In the genomic region with DNA sequence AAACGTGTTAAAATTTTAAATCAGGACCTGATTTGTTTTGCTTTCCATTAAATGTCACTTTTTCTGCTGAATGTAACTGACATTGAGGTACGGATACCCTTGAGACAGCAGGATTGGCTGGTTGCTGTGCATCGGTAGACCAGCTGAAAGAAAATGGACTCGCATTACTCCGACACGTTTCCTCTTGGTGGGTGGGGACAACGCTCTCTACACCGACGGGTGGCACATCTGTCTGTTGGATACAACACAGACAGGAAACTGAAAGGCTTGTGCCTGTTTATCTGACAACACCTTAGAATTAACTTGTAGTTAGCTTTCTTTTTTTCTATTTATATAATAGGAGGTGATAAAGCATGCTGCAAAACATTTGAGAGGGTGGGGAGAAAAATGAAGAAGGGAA, we compare ENCODE assay signal across 1 cellular context.
TF ChIP-seq lines count a peak whose summit lies in the region.

No MANE protein-coding gene starts in this region.

TF ChIP-seq in K562, 482 proteins besides CTCF, POLR2A, EP300 and RAD21 (continues in another document):
- TF ChIP-seq HMG20A (CRISPR knock-in tag; conservative IDR thresholded peaks at IDR 0.05) (no peak), ZNF217 (CRISPR knock-in tag; IDR thresholded peaks at IDR 0.05) (no peak), ZNF274 (IDR thresholded peaks at IDR 0.05; ENCODE audit: borderline replicate concordance, low read depth, low read length) (no peak), MAZ (CRISPR knock-in tag; conservative IDR thresholded peaks at IDR 0.05 in 1 of 2, IDR thresholded peaks at IDR 0.05 in 1 of 2) (no peak), CBX2 (IDR thresholded peaks at IDR 0.05; ENCODE audit: insufficient read depth, low read length, poor library complexity, severe bottlenecking) (no peak), PHF20 (IDR thresholded peaks at IDR 0.05; ENCODE audit: partially characterized antibody) (no peak), MTF1 (CRISPR knock-in tag; IDR thresholded peaks at IDR 0.05; ENCODE audit: borderline replicate concordance) (no peak), NFXL1 (CRISPR knock-in tag; IDR thresholded peaks at IDR 0.05) (no peak), BHLHE40 (IDR thresholded peaks at IDR 0.05; ENCODE audit: low read length) (0 out of 2 replicates have a peak, but pooled peaks have one; percentile 12), TRIM24 (IDR thresholded peaks at IDR 0.05) (no peak), MYC (IDR thresholded peaks at IDR 0.05; ENCODE audit: low read depth, low read length) (0 out of 2 replicates have a peak, but pooled peaks have one; percentile 36), MYC (CRISPR knock-in tag; IDR thresholded peaks at IDR 0.05; ENCODE audit: borderline replicate concordance, low read depth) (0 out of 2 replicates have a peak, but pooled peaks have one; percentile 18), GATAD2B (IDR thresholded peaks at IDR 0.05; ENCODE audit: borderline replicate concordance) (no peak), GABPA (tag; conservative IDR thresholded peaks at IDR 0.05; ENCODE audit: low read depth) (peak; percentile 17; the same call in 1 of the 2 replicates), ZNF551 (CRISPR knock-in tag; IDR thresholded peaks at IDR 0.05) (no peak), ZNF766 (CRISPR knock-in tag; conservative IDR thresholded peaks at IDR 0.05) (no peak), RBM25 (IDR thresholded peaks at IDR 0.05; ENCODE audit: low read depth, low read length, severe bottlenecking) (no peak), TBP (optimal IDR thresholded peaks at IDR 0.05; ENCODE audit: low read depth, low read length) (no peak), SAFB (IDR thresholded peaks at IDR 0.05; ENCODE audit: borderline replicate concordance, low read depth, low read length) (no peak), SMARCA5 (IDR thresholded peaks at IDR 0.05) (no peak), GTF2A2 (tag; IDR thresholded peaks at IDR 0.05) (no peak), MIER1 (IDR thresholded peaks at IDR 0.05; ENCODE audit: low read depth) (no peak), TOE1 (IDR thresholded peaks at IDR 0.05; ENCODE audit: borderline replicate concordance) (0 out of 2 replicates have a peak, but pooled peaks have one; percentile 16), TOE1 (CRISPR knock-in tag; IDR thresholded peaks at IDR 0.05; ENCODE audit: borderline replicate concordance, low read depth) (no peak), MXI1 (IDR thresholded peaks at IDR 0.05; ENCODE audit: low read depth, low read length) (no peak), SMC3 (conservative IDR thresholded peaks at IDR 0.05; ENCODE audit: insufficient read depth, low read depth, low read length) (no peak), SMAD1 (IDR thresholded peaks at IDR 0.05; ENCODE audit: low read depth, low read length, partially characterized antibody) (no peak), POLR2H (tag; IDR thresholded peaks at IDR 0.05; ENCODE audit: low read depth) (no peak), POLR2AphosphoS5 (IDR thresholded peaks at IDR 0.05; ENCODE audit: control insufficient read depth, insufficient read depth, low read depth, low read length) (0 out of 2 replicates have a peak, but pooled peaks have one; percentile 0), GATA2 (CRISPR knock-in tag; IDR thresholded peaks at IDR 0.05) (no peak), ZNF561 (CRISPR knock-in tag; conservative IDR thresholded peaks at IDR 0.05) (no peak), DIDO1 (tag; IDR thresholded peaks at IDR 0.05; ENCODE audit: low read depth) (no peak), RFX1 (IDR thresholded peaks at IDR 0.05) (no peak), TCF3 (CRISPR knock-in tag; IDR thresholded peaks at IDR 0.05) (0 out of 2 replicates have a peak, but pooled peaks have one; percentile 19), ILF3 (IDR thresholded peaks at IDR 0.05; ENCODE audit: borderline replicate concordance) (no peak), CBFA2T3 (IDR thresholded peaks at IDR 0.05) (no peak), XRCC5 (IDR thresholded peaks at IDR 0.05; ENCODE audit: low read depth, low read length) (no peak), SRSF3 (IDR thresholded peaks at IDR 0.05; ENCODE audit: insufficient read depth, low read length) (no peak), HDGF (IDR thresholded peaks at IDR 0.05) (no peak), TARDBP (IDR thresholded peaks at IDR 0.05) (no peak), ZFP1 (CRISPR knock-in tag; IDR thresholded peaks at IDR 0.05) (no peak)
- TF ChIP-seq, protein P1, sequence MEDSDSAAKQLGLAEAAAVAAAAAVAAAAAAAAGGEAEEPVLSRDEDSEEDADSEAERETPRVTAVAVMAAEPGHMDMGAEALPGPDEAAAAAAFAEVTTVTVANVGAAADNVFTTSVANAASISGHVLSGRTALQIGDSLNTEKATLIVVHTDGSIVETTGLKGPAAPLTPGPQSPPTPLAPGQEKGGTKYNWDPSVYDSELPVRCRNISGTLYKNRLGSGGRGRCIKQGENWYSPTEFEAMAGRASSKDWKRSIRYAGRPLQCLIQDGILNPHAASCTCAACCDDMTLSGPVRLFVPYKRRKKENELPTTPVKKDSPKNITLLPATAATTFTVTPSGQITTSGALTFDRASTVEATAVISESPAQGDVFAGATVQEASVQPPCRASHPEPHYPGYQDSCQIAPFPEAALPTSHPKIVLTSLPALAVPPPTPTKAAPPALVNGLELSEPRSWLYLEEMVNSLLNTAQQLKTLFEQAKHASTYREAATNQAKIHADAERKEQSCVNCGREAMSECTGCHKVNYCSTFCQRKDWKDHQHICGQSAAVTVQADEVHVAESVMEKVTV (CRISPR knock-in tag; IDR thresholded peaks at IDR 0.05) = 0 out of 2 replicates have a peak, but pooled peaks have one; percentile 9
- TF ChIP-seq, protein P2, sequence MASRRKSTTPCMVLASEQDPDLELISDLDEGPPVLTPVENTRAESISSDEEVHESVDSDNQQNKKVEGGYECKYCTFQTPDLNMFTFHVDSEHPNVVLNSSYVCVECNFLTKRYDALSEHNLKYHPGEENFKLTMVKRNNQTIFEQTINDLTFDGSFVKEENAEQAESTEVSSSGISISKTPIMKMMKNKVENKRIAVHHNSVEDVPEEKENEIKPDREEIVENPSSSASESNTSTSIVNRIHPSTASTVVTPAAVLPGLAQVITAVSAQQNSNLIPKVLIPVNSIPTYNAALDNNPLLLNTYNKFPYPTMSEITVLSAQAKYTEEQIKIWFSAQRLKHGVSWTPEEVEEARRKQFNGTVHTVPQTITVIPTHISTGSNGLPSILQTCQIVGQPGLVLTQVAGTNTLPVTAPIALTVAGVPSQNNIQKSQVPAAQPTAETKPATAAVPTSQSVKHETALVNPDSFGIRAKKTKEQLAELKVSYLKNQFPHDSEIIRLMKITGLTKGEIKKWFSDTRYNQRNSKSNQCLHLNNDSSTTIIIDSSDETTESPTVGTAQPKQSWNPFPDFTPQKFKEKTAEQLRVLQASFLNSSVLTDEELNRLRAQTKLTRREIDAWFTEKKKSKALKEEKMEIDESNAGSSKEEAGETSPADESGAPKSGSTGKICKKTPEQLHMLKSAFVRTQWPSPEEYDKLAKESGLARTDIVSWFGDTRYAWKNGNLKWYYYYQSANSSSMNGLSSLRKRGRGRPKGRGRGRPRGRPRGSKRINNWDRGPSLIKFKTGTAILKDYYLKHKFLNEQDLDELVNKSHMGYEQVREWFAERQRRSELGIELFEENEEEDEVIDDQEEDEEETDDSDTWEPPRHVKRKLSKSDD (conservative IDR thresholded peaks at IDR 0.05; ENCODE audit: low read length) = no peak
- TF ChIP-seq, protein P3, sequence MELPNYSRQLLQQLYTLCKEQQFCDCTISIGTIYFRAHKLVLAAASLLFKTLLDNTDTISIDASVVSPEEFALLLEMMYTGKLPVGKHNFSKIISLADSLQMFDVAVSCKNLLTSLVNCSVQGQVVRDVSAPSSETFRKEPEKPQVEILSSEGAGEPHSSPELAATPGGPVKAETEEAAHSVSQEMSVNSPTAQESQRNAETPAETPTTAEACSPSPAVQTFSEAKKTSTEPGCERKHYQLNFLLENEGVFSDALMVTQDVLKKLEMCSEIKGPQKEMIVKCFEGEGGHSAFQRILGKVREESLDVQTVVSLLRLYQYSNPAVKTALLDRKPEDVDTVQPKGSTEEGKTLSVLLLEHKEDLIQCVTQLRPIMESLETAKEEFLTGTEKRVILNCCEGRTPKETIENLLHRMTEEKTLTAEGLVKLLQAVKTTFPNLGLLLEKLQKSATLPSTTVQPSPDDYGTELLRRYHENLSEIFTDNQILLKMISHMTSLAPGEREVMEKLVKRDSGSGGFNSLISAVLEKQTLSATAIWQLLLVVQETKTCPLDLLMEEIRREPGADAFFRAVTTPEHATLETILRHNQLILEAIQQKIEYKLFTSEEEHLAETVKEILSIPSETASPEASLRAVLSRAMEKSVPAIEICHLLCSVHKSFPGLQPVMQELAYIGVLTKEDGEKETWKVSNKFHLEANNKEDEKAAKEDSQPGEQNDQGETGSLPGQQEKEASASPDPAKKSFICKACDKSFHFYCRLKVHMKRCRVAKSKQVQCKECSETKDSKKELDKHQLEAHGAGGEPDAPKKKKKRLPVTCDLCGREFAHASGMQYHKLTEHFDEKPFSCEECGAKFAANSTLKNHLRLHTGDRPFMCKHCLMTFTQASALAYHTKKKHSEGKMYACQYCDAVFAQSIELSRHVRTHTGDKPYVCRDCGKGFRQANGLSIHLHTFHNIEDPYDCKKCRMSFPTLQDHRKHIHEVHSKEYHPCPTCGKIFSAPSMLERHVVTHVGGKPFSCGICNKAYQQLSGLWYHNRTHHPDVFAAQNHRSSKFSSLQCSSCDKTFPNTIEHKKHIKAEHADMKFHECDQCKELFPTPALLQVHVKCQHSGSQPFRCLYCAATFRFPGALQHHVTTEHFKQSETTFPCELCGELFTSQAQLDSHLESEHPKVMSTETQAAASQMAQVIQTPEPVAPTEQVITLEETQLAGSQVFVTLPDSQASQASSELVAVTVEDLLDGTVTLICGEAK (IDR thresholded peaks at IDR 0.05) = 0 out of 2 replicates have a peak, but pooled peaks have one; percentile 14
- TF ChIP-seq, protein P3 (CRISPR knock-in tag; IDR thresholded peaks at IDR 0.05) = no peak
- TF ChIP-seq, protein P4, sequence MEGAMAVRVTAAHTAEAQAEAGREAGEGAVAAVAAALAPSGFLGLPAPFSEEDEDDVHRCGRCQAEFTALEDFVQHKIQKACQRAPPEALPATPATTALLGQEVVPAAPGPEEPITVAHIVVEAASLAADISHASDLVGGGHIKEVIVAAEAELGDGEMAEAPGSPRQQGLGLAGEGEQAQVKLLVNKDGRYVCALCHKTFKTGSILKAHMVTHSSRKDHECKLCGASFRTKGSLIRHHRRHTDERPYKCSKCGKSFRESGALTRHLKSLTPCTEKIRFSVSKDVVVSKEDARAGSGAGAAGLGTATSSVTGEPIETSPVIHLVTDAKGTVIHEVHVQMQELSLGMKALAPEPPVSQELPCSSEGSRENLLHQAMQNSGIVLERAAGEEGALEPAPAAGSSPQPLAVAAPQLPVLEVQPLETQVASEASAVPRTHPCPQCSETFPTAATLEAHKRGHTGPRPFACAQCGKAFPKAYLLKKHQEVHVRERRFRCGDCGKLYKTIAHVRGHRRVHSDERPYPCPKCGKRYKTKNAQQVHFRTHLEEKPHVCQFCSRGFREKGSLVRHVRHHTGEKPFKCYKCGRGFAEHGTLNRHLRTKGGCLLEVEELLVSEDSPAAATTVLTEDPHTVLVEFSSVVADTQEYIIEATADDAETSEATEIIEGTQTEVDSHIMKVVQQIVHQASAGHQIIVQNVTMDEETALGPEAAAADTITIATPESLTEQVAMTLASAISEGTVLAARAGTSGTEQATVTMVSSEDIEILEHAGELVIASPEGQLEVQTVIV (CRISPR knock-in tag; IDR thresholded peaks at IDR 0.05; ENCODE audit: borderline replicate concordance) = 0 out of 2 replicates have a peak, but pooled peaks have one; percentile 40
- TF ChIP-seq, protein P5, sequence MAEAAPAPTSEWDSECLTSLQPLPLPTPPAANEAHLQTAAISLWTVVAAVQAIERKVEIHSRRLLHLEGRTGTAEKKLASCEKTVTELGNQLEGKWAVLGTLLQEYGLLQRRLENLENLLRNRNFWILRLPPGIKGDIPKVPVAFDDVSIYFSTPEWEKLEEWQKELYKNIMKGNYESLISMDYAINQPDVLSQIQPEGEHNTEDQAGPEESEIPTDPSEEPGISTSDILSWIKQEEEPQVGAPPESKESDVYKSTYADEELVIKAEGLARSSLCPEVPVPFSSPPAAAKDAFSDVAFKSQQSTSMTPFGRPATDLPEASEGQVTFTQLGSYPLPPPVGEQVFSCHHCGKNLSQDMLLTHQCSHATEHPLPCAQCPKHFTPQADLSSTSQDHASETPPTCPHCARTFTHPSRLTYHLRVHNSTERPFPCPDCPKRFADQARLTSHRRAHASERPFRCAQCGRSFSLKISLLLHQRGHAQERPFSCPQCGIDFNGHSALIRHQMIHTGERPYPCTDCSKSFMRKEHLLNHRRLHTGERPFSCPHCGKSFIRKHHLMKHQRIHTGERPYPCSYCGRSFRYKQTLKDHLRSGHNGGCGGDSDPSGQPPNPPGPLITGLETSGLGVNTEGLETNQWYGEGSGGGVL (CRISPR knock-in tag; IDR thresholded peaks at IDR 0.05) = no peak
- TF ChIP-seq, protein P6, sequence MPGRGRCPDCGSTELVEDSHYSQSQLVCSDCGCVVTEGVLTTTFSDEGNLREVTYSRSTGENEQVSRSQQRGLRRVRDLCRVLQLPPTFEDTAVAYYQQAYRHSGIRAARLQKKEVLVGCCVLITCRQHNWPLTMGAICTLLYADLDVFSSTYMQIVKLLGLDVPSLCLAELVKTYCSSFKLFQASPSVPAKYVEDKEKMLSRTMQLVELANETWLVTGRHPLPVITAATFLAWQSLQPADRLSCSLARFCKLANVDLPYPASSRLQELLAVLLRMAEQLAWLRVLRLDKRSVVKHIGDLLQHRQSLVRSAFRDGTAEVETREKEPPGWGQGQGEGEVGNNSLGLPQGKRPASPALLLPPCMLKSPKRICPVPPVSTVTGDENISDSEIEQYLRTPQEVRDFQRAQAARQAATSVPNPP (IDR thresholded peaks at IDR 0.05; ENCODE audit: borderline replicate concordance, insufficient read depth, insufficient read length) = no peak
